ENCODE assay signal across 10 cellular contexts in the genomic region with DNA sequence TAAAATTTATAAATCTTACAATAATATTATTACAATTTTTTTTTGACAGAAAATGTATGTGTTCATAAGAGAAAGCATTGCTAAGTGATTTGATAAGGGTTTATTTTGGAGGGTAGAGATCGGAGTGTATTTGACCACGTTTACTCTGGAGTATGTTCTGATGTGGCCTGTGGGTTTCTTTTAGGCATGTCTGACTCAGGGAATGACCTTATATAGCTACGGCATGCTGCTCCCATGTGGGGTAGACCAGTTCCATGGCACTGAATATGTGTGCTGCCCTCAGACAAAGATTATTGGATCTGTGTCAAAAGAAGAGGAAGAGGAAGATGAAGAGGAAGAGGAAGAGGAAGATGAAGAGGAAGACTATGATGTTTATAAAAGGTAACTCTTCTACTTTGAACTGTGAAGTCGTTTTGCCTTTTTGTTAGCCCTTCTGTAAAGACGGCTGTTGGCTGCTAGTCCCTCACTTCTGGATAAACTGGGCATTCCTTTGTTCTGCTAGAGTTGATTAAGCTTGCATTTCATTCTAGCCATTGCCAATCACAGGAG. TPM values are rescaled to one million over a fixed set of nuclear protein-coding genes. Genes with fewer than 3 reads are reported as not detected.
DNase-seq lines count a peak whose midpoint lies in the region; ATAC-seq and TF ChIP-seq lines count a peak whose summit lies in the region.
"Had no signal": no experiment of that assay in that cellular context is flagged by ENCODE, and none has a peak within 500 bp of the region (broad histone marks: within the 10 kb centered on the region; RNA-seq: fewer than 3 reads in every experiment).

No MANE protein-coding gene starts in this region.

- POLR2A ChIA-PET in activated CD4-positive, alpha-beta T cell treated with anti-CD3 and anti-CD28 coated beads, Interleukin-2, amount 10 ng/mL, durations not matched to agents 7 days and 5 days (lab: Charles Lee) = no interaction called here
- POLR2A ChIA-PET in Panc1 (lab: Charles Lee) = no interaction called here

- no peaks in the 10 kb centered on the region for H3K9me3 ChIP-seq in Panc1 (ENCODE audit: control insufficient read depth, insufficient read depth, low read depth, low read length)

- ATAC-seq in Panc1 (no peak), GM18520 (IDR thresholded peaks at IDR 0.05; ENCODE audit: unreplicated experiment) (no peak), HG03025 (IDR thresholded peaks at IDR 0.05; ENCODE audit: low FRiP score, unreplicated experiment) (no peak)

- peaks cover 23% of the 10 kb centered on the region for H3K36me3 ChIP-seq in Panc1 (ENCODE audit: control insufficient read depth, insufficient read depth, low read length)

- TSS peak; percentile 14 for BruUV-seq in Panc1 (replicated peaks; lab: Mats Ljungman, UMichigan)

- no peak overlapping the region for H3K4me3 Mint-ChIP-seq in activated CD4-positive, alpha-beta T cell treated with anti-CD3 and anti-CD28 coated beads, Interleukin-2, amount 10 ng/mL, durations not matched to agents 7 days and 5 days

- intact Hi-C loops in Panc1 (cut with micrococcal nuclease; ENCODE audit: unreplicated experiment) = no loop called here

- H3K27ac ChIP-seq in Panc1 (ENCODE audit: low read length) (no peak overlapping the region), epithelial cell of prostate (peak overlapping the region; percentile 70)
- H3K27ac ChIP-seq: SK-N-MC had no signal

- H3K27me3 Mint-ChIP-seq in activated CD4-positive, alpha-beta T cell treated with anti-CD3 and anti-CD28 coated beads, Interleukin-2, amount 10 ng/mL, durations not matched to agents 7 days and 5 days = peaks cover 23% of the 10 kb centered on the region

- peaks cover 3% of the 10 kb centered on the region; the same call in 1 of the 2 replicates for H3K4me1 ChIP-seq in Panc1 (ENCODE audit: control insufficient read depth, insufficient read depth, low read length)

- CTCF ChIA-PET in activated CD4-positive, alpha-beta T cell treated with anti-CD3 and anti-CD28 coated beads, Interleukin-2, amount 10 ng/mL, durations not matched to agents 7 days and 5 days (lab: Charles Lee) = interaction anchor here (1.4 to 1.8 kb wide), 2 partner anchors 10 to 198 kb away, joined by 3 to 6 read pairs; no protein-coding TSS in a partner anchor
- CTCF ChIA-PET in Panc1 (lab: Charles Lee) = no interaction called here

- no peak for TF ChIP-seq CTCF in Panc1 (IDR thresholded peaks at IDR 0.05)

- no peak overlapping the region for H3K27ac Mint-ChIP-seq in activated CD4-positive, alpha-beta T cell treated with anti-CD3 and anti-CD28 coated beads, Interleukin-2, amount 10 ng/mL, durations not matched to agents 7 days and 5 days

- no peaks in the 10 kb centered on the region for H3K27me3 ChIP-seq in Panc1 (ENCODE audit: control insufficient read depth, insufficient read depth, low read length)

- in situ Hi-C loops in Panc1 (cut with HindIII; ENCODE audit: low pct_unique_long_range_greater_than_20kb, low sequenced_read_pairs) = no loop called here

- H3K4me1 Mint-ChIP-seq in activated CD4-positive, alpha-beta T cell treated with anti-CD3 and anti-CD28 coated beads, Interleukin-2, amount 10 ng/mL, durations not matched to agents 7 days and 5 days = peaks cover 41% of the 10 kb centered on the region

- DNase-seq in activated CD4-positive, alpha-beta T cell treated with anti-CD3 and anti-CD28 coated beads, Interleukin-2, amount 10 ng/mL, durations not matched to agents 7 days and 5 days = peak; percentile 21
- DNase-seq in activated CD4-positive, alpha-beta T cell treated with anti-CD3 and anti-CD28 coated beads, Interleukin-2, amount 50 U/mL, for 1 hour = no peak
- no peak for DNase-seq in Panc1 (ENCODE audit: low read depth, low spot score)
- DNase-seq in epithelial cell of prostate (ENCODE audit: low read depth, low spot score) = no peak
- peak; percentile 28 for DNase-seq in stimulated activated CD8-positive, alpha-beta memory T cell treated with anti-CD3 and anti-CD28 coated beads, Interleukin-4, amount 100 ng/mL, for 48 hours
- no peak for DNase-seq in H4 (ENCODE audit: low spot score)
- DNase-seq: NCI-H2081 treated with DMSO at 0.1 percent for 48 hours had no signal

- no peak overlapping the region for H3K4me3 ChIP-seq in Panc1 (ENCODE audit: low read depth in 2 of 2, low read length in 2 of 2)
- H3K4me3 ChIP-seq: SK-N-MC had no signal

- peaks cover 9% of the 10 kb centered on the region for H3K36me3 Mint-ChIP-seq in activated CD4-positive, alpha-beta T cell treated with anti-CD3 and anti-CD28 coated beads, Interleukin-2, amount 10 ng/mL, durations not matched to agents 7 days and 5 days (ENCODE audit: low read depth)

- H3K9me3 Mint-ChIP-seq in activated CD4-positive, alpha-beta T cell treated with anti-CD3 and anti-CD28 coated beads, Interleukin-2, amount 10 ng/mL, durations not matched to agents 7 days and 5 days = no peaks in the 10 kb centered on the region

RNA-seq across cellular contexts. Expression of a gene that starts 38.1 kb away (rescaled TPM):
- total RNA-seq in activated CD4-positive, alpha-beta T cell treated with anti-CD3 and anti-CD28 coated beads, Interleukin-2, amount 10 ng/mL, durations not matched to agents 7 days and 5 days = not detected
- 1.8 TPM for total RNA-seq in Panc1 (2021; ENCODE audit: unreplicated experiment)
- 1.9 TPM for polyA plus RNA-seq in Panc1 (2012; ENCODE audit: insufficient read length)
- 0.02 and 0.10 TPM in 2 replicates for total RNA-seq in H4 (2014; rRNA removed; shearing (Covaris generic))

RNA-seq across cellular contexts. Expression of a gene that starts 51.8 kb away (rescaled TPM):
- 10 to 100 TPM; 18.9 to 19.8 TPM for total RNA-seq in activated CD4-positive, alpha-beta T cell treated with anti-CD3 and anti-CD28 coated beads, Interleukin-2, amount 10 ng/mL, durations not matched to agents 7 days and 5 days
- total RNA-seq in Panc1 (2021; ENCODE audit: unreplicated experiment) = 589 TPM
- polyA plus RNA-seq in Panc1 (2012; ENCODE audit: insufficient read length) = 507 TPM
- total RNA-seq in H4 (2014; rRNA removed; shearing (Covaris generic)) = 122 and 146 TPM in 2 replicates

Comparison
In these comparisons a context has a peak if more than half of its experiments do, and no peak if none do; other contexts are left out.
1. DNase-seq: peak in activated CD4-positive, alpha-beta T cell treated with anti-CD3 and anti-CD28 coated beads, Interleukin-2, amount 10 ng/mL, durations not matched to agents 7 days and 5 days (single experiment) and stimulated activated CD8-positive, alpha-beta memory T cell treated with anti-CD3 and anti-CD28 coated beads, Interleukin-4, amount 100 ng/mL, for 48 hours (single experiment); none in activated CD4-positive, alpha-beta T cell treated with anti-CD3 and anti-CD28 coated beads, Interleukin-2, amount 50 U/mL, for 1 hour (single experiment), Panc1 (single experiment), epithelial cell of prostate (single experiment) and H4 (single experiment).